Comparison of ENCODE assay signal across 11 cellular contexts in the genomic region with DNA sequence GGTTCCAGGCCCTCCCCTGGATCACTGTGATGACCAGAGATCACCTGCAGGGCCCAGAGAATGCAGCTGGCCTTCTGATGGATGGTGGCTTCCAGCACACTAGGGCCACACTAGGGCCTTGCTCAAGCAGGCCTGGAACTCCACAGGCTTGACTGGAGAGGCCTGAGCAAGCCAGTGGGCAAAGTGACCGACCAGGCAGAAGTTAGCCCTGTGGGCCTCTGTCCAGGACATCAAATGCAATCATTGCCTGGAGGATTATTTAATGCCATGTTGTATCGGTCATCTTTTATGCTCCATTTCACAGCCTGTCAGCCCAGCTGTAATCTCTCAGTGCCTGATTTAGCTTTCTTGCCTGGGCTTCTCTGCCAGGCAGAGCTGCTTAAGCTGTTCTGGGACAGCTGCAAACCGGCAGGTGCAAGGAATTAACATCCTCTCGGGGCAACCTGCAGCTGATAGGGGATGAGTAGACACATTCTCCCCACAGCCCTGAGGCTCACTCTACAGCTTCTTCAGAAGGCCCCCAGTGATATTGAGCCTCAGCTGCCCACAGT. TPM values are rescaled to one million over a fixed set of nuclear protein-coding genes. Genes with fewer than 3 reads are reported as not detected.
DNase-seq lines count a peak whose midpoint lies in the region; ATAC-seq and TF ChIP-seq lines count a peak whose summit lies in the region.
"Had no signal": no experiment of that assay in that cellular context is flagged by ENCODE, and none has a peak within 500 bp of the region (broad histone marks: within the 10 kb centered on the region; RNA-seq: fewer than 3 reads in every experiment).

No MANE protein-coding gene starts in this region.

- H3K9me3 ChIP-seq in adipocyte (ENCODE audit: control insufficient read depth, low read length) (no peaks in the 10 kb centered on the region), tibial artery (no peaks in the 10 kb centered on the region)

- H3K27ac ChIP-seq in tibial artery: peak overlapping the region; percentile 20 to 26

- DNase-seq in activated T-cell treated with anti-CD3 and anti-CD28 coated beads, Interleukin-2, amount 50 U/mL, for 1 hour: peak; percentile 7
- no peak for DNase-seq in activated T-cell treated with anti-CD3 and anti-CD28 coated beads, Interleukin-2, amount 50 U/mL, for 4 hours
- peak; percentile 35 for DNase-seq in adipocyte (ENCODE audit: low read depth)
- peak; percentile 17 for DNase-seq in kidney tubule cell (ENCODE audit: low spot score)
- DNase-seq in tibial artery: no peak
- no peak for DNase-seq in NCI-H69 (lab: John Stamatoyannopoulos, UW)
- no peak for DNase-seq in middle frontal gyrus (ENCODE audit: extremely low spot score, low spot score)
- DNase-seq: activated naive CD4-positive, alpha-beta T cell treated with anti-CD3 and anti-CD28 coated beads, Interleukin-2, amount 50 U/mL, for 16 hours; natural killer cell; RPMI8226 had no signal

- no peak overlapping the region for H3K4me3 Mint-ChIP-seq in activated T-cell treated with anti-CD3 and anti-CD28 coated beads, Interleukin-2, amount 50 U/mL, for 4 hours
- H3K4me3 Mint-ChIP-seq: natural killer cell had no signal

- TF ChIP-seq CTCF in tibial artery (IDR thresholded peaks at IDR 0.05): no peak

- H3K27me3 Mint-ChIP-seq in activated T-cell treated with anti-CD3 and anti-CD28 coated beads, Interleukin-2, amount 50 U/mL, for 4 hours (ENCODE audit: low read depth): no peaks in the 10 kb centered on the region

- no peaks in the 10 kb centered on the region for H3K9me3 Mint-ChIP-seq in activated T-cell treated with anti-CD3 and anti-CD28 coated beads, Interleukin-2, amount 50 U/mL, for 4 hours
- H3K9me3 Mint-ChIP-seq: natural killer cell had no signal

- H3K4me1 Mint-ChIP-seq in activated T-cell treated with anti-CD3 and anti-CD28 coated beads, Interleukin-2, amount 50 U/mL, for 4 hours (ENCODE audit: low read depth): no peaks in the 10 kb centered on the region
- H3K4me1 Mint-ChIP-seq: natural killer cell had no signal

- H3K4me3 ChIP-seq in adipocyte (ENCODE audit: low read length) (no peak overlapping the region), tibial artery (no peak overlapping the region)

- peaks cover 3% of the 10 kb centered on the region for H3K36me3 Mint-ChIP-seq in activated T-cell treated with anti-CD3 and anti-CD28 coated beads, Interleukin-2, amount 50 U/mL, for 4 hours (ENCODE audit: insufficient read depth)
- H3K36me3 Mint-ChIP-seq: natural killer cell had no signal

- peaks cover 3% of the 10 kb centered on the region for H3K4me1 ChIP-seq in adipocyte (ENCODE audit: control insufficient read depth, insufficient read depth, low read length)
- H3K4me1 ChIP-seq in tibial artery: peaks cover 0 to 32% (median 19%) of the 10 kb centered on the region in 4 donors

- intact Hi-C loops in tibial artery (cut with DNase I; ENCODE audit: low total_unique reads): loop anchor here (5.0 to 10.0 kb wide), 4 partner anchors 83 to 416 kb away; a partner anchor contains a TSS

- H3K27me3 ChIP-seq in adipocyte (replicated peaks; ENCODE audit: control insufficient read depth, insufficient read depth, low read length) (no peaks in the 10 kb centered on the region), tibial artery (no peaks in the 10 kb centered on the region)

- H3K36me3 ChIP-seq in adipocyte (ENCODE audit: control insufficient read depth, insufficient read depth, low read length, severe bottlenecking): peaks cover 8% of the 10 kb centered on the region
- peaks cover 16 to 28% (median 23%) of the 10 kb centered on the region in 3 donors for H3K36me3 ChIP-seq in tibial artery

- no peak for ATAC-seq in activated T-cell treated with anti-CD3 and anti-CD28 coated beads, Interleukin-2, amount 50 U/mL, for 4 hours
- no peak for ATAC-seq in GM18868 (IDR thresholded peaks at IDR 0.05; ENCODE audit: unreplicated experiment)
- ATAC-seq: natural killer cell had no signal

- H3K9ac ChIP-seq in adipocyte (ENCODE audit: low read length): no peak overlapping the region

RNA-seq across cellular contexts. Expression of a gene that starts 17.7 kb away (rescaled TPM):
- 10 to 100 TPM; 26.4 to 29.3 (median 28.9) TPM for total RNA-seq in activated T-cell treated with anti-CD3 and anti-CD28 coated beads, Interleukin-2, amount 50 U/mL, for 4 hours

RNA-seq across cellular contexts. Expression of a gene that starts 35.7 kb away (rescaled TPM):
- 10 to 100 TPM; 13.2 to 16.4 (median 14.9) TPM for total RNA-seq in activated T-cell treated with anti-CD3 and anti-CD28 coated beads, Interleukin-2, amount 50 U/mL, for 4 hours

Comparison
In these comparisons a context has a peak if more than half of its experiments do, and no peak if none do; other contexts are left out.
1. DNase-seq: peak in activated T-cell treated with anti-CD3 and anti-CD28 coated beads, Interleukin-2, amount 50 U/mL, for 1 hour (single experiment), adipocyte (single experiment) and kidney tubule cell (single experiment); none in activated T-cell treated with anti-CD3 and anti-CD28 coated beads, Interleukin-2, amount 50 U/mL, for 4 hours (single experiment), tibial artery (0 of 2), NCI-H69 (single experiment) and middle frontal gyrus (single experiment).